ENCODE assay signal across 14 cellular contexts in genomic region chr20:22490287-22491187, GRCh38.
A peak's percentile ranks its signal among the peaks of the same experiment; 100 is the strongest.
DNase-seq lines count a peak whose midpoint lies in the region; ATAC-seq, FAIRE-seq and TF ChIP-seq lines count a peak whose summit lies in the region.
"Had no signal": no experiment of that assay in that cellular context is flagged by ENCODE, and none has a peak within 500 bp of the region (broad histone marks: within the 10 kb centered on the region; RNA-seq: fewer than 3 reads in every experiment).

No MANE protein-coding gene starts in this region.

- peak overlapping the region; percentile 24 for H3K4me3 ChIP-seq in A549
- no peak overlapping the region for H3K4me3 ChIP-seq in NB4 (ENCODE audit: low read depth, low read length)
- H3K4me3 ChIP-seq in kidney epithelial cell (ENCODE audit: low read depth, low read length) = no peak overlapping the region

- 4% methylated on average over 23 of the region's 23 CpGs for WGBS in A549 (ENCODE audit: missing lambda C conversion rate)

- POLR2A ChIA-PET in A549 (lab: Yijun Ruan, JAX) = interaction anchor here (1.0 to 1.7 kb wide), 4 partner anchors 79 to 101 kb away, joined by 4 to 7 read pairs (median 5); partner anchors contain the start of gene FOXA2

- no peaks in the 10 kb centered on the region for H3K27me3 Mint-ChIP-seq in effector memory CD8-positive, alpha-beta T cell

- H3K27ac ChIP-seq in A549 = peak overlapping the region; percentile 78 to 85

- FAIRE-seq in A549 (lab: Jason Lieb, UNC) = peak; percentile 90
- FAIRE-seq: endometrium, H54 had no signal

- H3K36me3 ChIP-seq in kidney epithelial cell (ENCODE audit: control insufficient read depth, insufficient read depth, low read length) = no peaks in the 10 kb centered on the region

- no peaks in the 10 kb centered on the region for H3K36me3 Mint-ChIP-seq in effector memory CD8-positive, alpha-beta T cell (ENCODE audit: insufficient read depth)
- H3K36me3 Mint-ChIP-seq: IgD-negative memory B cell had no signal

- H3K4me2 ChIP-seq in A549 = peak overlapping the region; percentile 90

- ATAC-seq in A549 (peak; percentile 92 to 94), HG03469 (IDR thresholded peaks at IDR 0.05; ENCODE audit: unreplicated experiment) (no peak)
- no peak for ATAC-seq in effector memory CD8-positive, alpha-beta T cell (replicated peaks)

- DNase-seq in A549 (ENCODE audit: low read depth in 1 of 2, low spot score in 1 of 2) = peak; percentile 91 to 94
- DNase-seq in NB4 (ENCODE audit: low read depth) = peak; percentile 7
- DNase-seq in RPMI7951 (ENCODE audit: low read depth) = peak; percentile 4
- DNase-seq in kidney epithelial cell (ENCODE audit: low read depth) = peak; percentile 43
- DNase-seq in activated naive CD4-positive, alpha-beta T cell (lab: John Stamatoyannopoulos, UW) = no peak
- no peak for DNase-seq in effector memory CD8-positive, alpha-beta T cell
- DNase-seq in superior temporal gyrus (ENCODE audit: extremely low spot score) = no peak
- DNase-seq: mesenchymal stem cell; stimulated activated CD4-positive, alpha-beta T cell treated with anti-CD3 and anti-CD28 coated beads, Interleukin-2, amount 100 ng/mL, for 48 hours had no signal

- CTCF ChIA-PET in A549 (lab: Yijun Ruan, JAX) = interaction anchor here (0.7 to 6.6 kb wide), 41 partner anchors 10 to 194 kb away, joined by 3 to 88 read pairs (median 5); partner anchors contain the start of gene FOXA2

- peak in 1 of 2 experiments; percentile 31; a peak in 1 of 5 replicates for TF ChIP-seq EP300 in A549 (IDR thresholded peaks at IDR 0.05)

- no peaks in the 10 kb centered on the region for H3K9me3 ChIP-seq in A549

- H3K9me3 Mint-ChIP-seq in effector memory CD8-positive, alpha-beta T cell = no peaks in the 10 kb centered on the region
- H3K9me3 Mint-ChIP-seq: activated T-helper 2 cell treated with anti-CD3 and anti-CD28 coated beads, Interferon-gamma antibody, Interleukin-2, Interleukin-4, amounts not matched to agents 10 μg/mL and 5 μg/mL and 100 μg/mL, durations not matched to agents 14 hours and 24 hours and 36 hours had no signal

- 0 out of 2 replicates have a peak, but pooled peaks have one; percentile 12 for TF ChIP-seq POLR2A in A549 (IDR thresholded peaks at IDR 0.05; ENCODE audit: low read length)
- TF ChIP-seq POLR2A in NB4 (IDR thresholded peaks at IDR 0.05; ENCODE audit: extremely low read depth, insufficient read length) = no peak

- no peaks in the 10 kb centered on the region for H3K27me3 ChIP-seq in kidney epithelial cell (ENCODE audit: control insufficient read depth, insufficient read depth, low read length)

- no peaks in the 10 kb centered on the region for H3K4me1 Mint-ChIP-seq in effector memory CD8-positive, alpha-beta T cell (ENCODE audit: low read depth in 2 of 2)

- peak; percentile 51 for TF ChIP-seq CTCF in A549 (IDR thresholded peaks at IDR 0.05)
- TF ChIP-seq CTCF in NB4 (IDR thresholded peaks at IDR 0.05; ENCODE audit: low read depth, low read length) = no peak
- peak; percentile 11 for TF ChIP-seq CTCF in kidney epithelial cell (IDR thresholded peaks at IDR 0.05; ENCODE audit: insufficient read depth, low read length, poor library complexity, severe bottlenecking)

- H3K4me1 ChIP-seq in A549 = peaks cover 33% of the 10 kb centered on the region

- H3K27ac Mint-ChIP-seq in effector memory CD8-positive, alpha-beta T cell = no peak overlapping the region
- H3K27ac Mint-ChIP-seq: activated T-helper 2 cell treated with anti-CD3 and anti-CD28 coated beads, Interferon-gamma antibody, Interleukin-2, Interleukin-4, amounts not matched to agents 10 μg/mL and 5 μg/mL and 100 μg/mL, durations not matched to agents 14 hours and 24 hours and 36 hours had no signal

- H3K4me3 Mint-ChIP-seq in effector memory CD8-positive, alpha-beta T cell = no peak overlapping the region
- H3K4me3 Mint-ChIP-seq: IgD-negative memory B cell had no signal

- TF ChIP-seq RAD21 in A549 (conservative IDR thresholded peaks at IDR 0.05 in 1 of 2, IDR thresholded peaks at IDR 0.05 in 1 of 2) = peak; percentile 62

TF ChIP-seq in A549, 52 proteins besides CTCF, POLR2A, EP300 and RAD21:
- TF ChIP-seq FOSL2 (IDR thresholded peaks at IDR 0.05) (no peak), FOSL2 (CRISPR knock-in tag; IDR thresholded peaks at IDR 0.05) (peak; percentile 55; the same call in 1 of the 2 replicates), JUNB (IDR thresholded peaks at IDR 0.05) (no peak), JUN (IDR thresholded peaks at IDR 0.05) (peak in 1 of 2 experiments; percentile 47; a peak in 1 of 5 replicates), PBX3 (IDR thresholded peaks at IDR 0.05) (no peak), MAZ (IDR thresholded peaks at IDR 0.05; ENCODE audit: borderline replicate concordance, low read depth, low read length) (no peak), MAFK (IDR thresholded peaks at IDR 0.05; ENCODE audit: partially characterized antibody) (peak; percentile 81), GATA3 (IDR thresholded peaks at IDR 0.05; ENCODE audit: borderline replicate concordance) (peak; percentile 14; the same call in 1 of the 2 replicates), CHD4 (IDR thresholded peaks at IDR 0.05; ENCODE audit: borderline replicate concordance) (no peak), SMC3 (IDR thresholded peaks at IDR 0.05) (peak; percentile 63), MYC (IDR thresholded peaks at IDR 0.05; ENCODE audit: borderline replicate concordance, low read length) (peak; percentile 68)
- TF ChIP-seq, protein P1, sequence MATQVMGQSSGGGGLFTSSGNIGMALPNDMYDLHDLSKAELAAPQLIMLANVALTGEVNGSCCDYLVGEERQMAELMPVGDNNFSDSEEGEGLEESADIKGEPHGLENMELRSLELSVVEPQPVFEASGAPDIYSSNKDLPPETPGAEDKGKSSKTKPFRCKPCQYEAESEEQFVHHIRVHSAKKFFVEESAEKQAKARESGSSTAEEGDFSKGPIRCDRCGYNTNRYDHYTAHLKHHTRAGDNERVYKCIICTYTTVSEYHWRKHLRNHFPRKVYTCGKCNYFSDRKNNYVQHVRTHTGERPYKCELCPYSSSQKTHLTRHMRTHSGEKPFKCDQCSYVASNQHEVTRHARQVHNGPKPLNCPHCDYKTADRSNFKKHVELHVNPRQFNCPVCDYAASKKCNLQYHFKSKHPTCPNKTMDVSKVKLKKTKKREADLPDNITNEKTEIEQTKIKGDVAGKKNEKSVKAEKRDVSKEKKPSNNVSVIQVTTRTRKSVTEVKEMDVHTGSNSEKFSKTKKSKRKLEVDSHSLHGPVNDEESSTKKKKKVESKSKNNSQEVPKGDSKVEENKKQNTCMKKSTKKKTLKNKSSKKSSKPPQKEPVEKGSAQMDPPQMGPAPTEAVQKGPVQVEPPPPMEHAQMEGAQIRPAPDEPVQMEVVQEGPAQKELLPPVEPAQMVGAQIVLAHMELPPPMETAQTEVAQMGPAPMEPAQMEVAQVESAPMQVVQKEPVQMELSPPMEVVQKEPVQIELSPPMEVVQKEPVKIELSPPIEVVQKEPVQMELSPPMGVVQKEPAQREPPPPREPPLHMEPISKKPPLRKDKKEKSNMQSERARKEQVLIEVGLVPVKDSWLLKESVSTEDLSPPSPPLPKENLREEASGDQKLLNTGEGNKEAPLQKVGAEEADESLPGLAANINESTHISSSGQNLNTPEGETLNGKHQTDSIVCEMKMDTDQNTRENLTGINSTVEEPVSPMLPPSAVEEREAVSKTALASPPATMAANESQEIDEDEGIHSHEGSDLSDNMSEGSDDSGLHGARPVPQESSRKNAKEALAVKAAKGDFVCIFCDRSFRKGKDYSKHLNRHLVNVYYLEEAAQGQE (IDR thresholded peaks at IDR 0.05) = peak; percentile 36; the same call in 1 of the 2 replicates
- TF ChIP-seq, protein P2, sequence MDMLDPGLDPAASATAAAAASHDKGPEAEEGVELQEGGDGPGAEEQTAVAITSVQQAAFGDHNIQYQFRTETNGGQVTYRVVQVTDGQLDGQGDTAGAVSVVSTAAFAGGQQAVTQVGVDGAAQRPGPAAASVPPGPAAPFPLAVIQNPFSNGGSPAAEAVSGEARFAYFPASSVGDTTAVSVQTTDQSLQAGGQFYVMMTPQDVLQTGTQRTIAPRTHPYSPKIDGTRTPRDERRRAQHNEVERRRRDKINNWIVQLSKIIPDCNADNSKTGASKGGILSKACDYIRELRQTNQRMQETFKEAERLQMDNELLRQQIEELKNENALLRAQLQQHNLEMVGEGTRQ (IDR thresholded peaks at IDR 0.05) = peak; percentile 77
- TF ChIP-seq, protein P3, sequence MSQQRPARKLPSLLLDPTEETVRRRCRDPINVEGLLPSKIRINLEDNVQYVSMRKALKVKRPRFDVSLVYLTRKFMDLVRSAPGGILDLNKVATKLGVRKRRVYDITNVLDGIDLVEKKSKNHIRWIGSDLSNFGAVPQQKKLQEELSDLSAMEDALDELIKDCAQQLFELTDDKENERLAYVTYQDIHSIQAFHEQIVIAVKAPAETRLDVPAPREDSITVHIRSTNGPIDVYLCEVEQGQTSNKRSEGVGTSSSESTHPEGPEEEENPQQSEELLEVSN (IDR thresholded peaks at IDR 0.05; ENCODE audit: borderline replicate concordance, low read depth) = peak; percentile 81; the same call in 1 of the 2 replicates
- TF ChIP-seq, protein P4, sequence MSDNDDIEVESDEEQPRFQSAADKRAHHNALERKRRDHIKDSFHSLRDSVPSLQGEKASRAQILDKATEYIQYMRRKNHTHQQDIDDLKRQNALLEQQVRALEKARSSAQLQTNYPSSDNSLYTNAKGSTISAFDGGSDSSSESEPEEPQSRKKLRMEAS (IDR thresholded peaks at IDR 0.05) = peak; percentile 87
TF ChIP-seq in A549: peak in this region for 10.

Comparison
In these comparisons a context has a peak if more than half of its experiments do, and no peak if none do; other contexts are left out.
1. ATAC-seq: peak in A549 (2 of 2); none in HG03469 (single experiment) and effector memory CD8-positive, alpha-beta T cell (single experiment).
2. DNase-seq: peak in A549 (2 of 2), NB4 (single experiment), RPMI7951 (single experiment) and kidney epithelial cell (single experiment); none in activated naive CD4-positive, alpha-beta T cell (0 of 4), effector memory CD8-positive, alpha-beta T cell (0 of 3) and superior temporal gyrus (single experiment).